In genomic region chr4:43241104-43241503, GRCh38 we compare ENCODE assay signal across 11 cellular contexts.
"Had no signal": no experiment of that assay in that cellular context is flagged by ENCODE, and none has a peak within 500 bp of the region (broad histone marks: within the 10 kb centered on the region; RNA-seq: fewer than 3 reads in every experiment).

No MANE protein-coding gene starts in this region.

- H2AFZ ChIP-seq: GM23248, GM23338 had no signal

- H3K9me3 ChIP-seq: HAP-1 had no signal

- H3K9ac ChIP-seq: GM23248 had no signal

- H3K27ac Mint-ChIP-seq: GM23338, H9, HFFc6 had no signal

- H3K4me3 ChIP-seq: GM23248, GM23338, HAP-1 had no signal

- H3K36me3 ChIP-seq: HAP-1 had no signal

- H3K4me3 Mint-ChIP-seq: GM23338, H9, HFFc6 had no signal

- H3K9me3 Mint-ChIP-seq: GM23338, H9 had no signal

- H3K4me1 ChIP-seq: HAP-1 had no signal

- H3K4me1 Mint-ChIP-seq: GM23338 had no signal

- DNase-seq: GM23248, GOT3, H7, H9, HCEC 1CT, HFFc6 had no signal

- FAIRE-seq: H1, H54 had no signal

- H3K27ac ChIP-seq: GM23248 had no signal

- ATAC-seq: GM23338, HCT116 had no signal

- H3K4me2 ChIP-seq: GM23338 had no signal
